ENCODE assay signal across 1 cellular context in the genomic region with DNA sequence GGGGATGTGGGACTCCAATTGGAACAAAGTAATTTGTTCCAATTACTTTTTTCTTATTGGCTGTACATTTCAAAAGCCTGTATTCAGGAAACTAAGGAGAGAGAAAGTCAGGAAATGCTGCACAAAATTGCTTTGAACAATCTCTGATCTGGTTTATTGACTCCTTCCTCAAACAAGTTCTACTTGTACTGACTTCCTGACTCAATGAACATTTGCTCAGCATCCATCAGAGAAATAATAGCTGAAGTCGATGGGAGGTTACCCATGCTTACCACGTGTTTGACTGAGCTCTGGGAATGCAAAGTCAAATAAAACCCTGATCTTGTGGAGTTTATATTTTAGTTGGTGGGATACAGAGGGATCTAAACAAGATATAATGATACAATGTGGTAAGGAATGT.
TF ChIP-seq lines count a peak whose summit lies in the region.

No MANE protein-coding gene starts in this region.

TF ChIP-seq in endothelial cell of umbilical vein, 7 proteins besides CTCF, POLR2A, EP300 and RAD21:
- TF ChIP-seq MYC (IDR thresholded peaks at IDR 0.05; ENCODE audit: low read depth, low read length) (no peak), JUN (IDR thresholded peaks at IDR 0.05; ENCODE audit: borderline replicate concordance, insufficient read depth, insufficient read length, low read depth) (no peak)
TF ChIP-seq in endothelial cell of umbilical vein: peak in this region for 0.
